In genomic region chr12:74790958-74791357, GRCh38 we compare ENCODE assay signal across 2 cellular contexts.
TF ChIP-seq lines count a peak whose summit lies in the region.

No MANE protein-coding gene starts in this region.

TF ChIP-seq in GM23338, 12 proteins besides CTCF, POLR2A, EP300 and RAD21:
- TF ChIP-seq POLR2AphosphoS5 (IDR thresholded peaks at IDR 0.05; ENCODE audit: low read depth) (no peak), CREB1 (CRISPR knock-in tag; IDR thresholded peaks at IDR 0.05; ENCODE audit: low read depth) (no peak), EZH2phosphoT487 (IDR thresholded peaks at IDR 0.05; ENCODE audit: unreplicated experiment) (no peak), EZH2 (IDR thresholded peaks at IDR 0.05; ENCODE audit: low read depth, unreplicated experiment) (no peak), ZNF114 (CRISPR knock-in tag; IDR thresholded peaks at IDR 0.05) (no peak), STAT1 (IDR thresholded peaks at IDR 0.05; ENCODE audit: unreplicated experiment) (no peak), ZNF331 (CRISPR knock-in tag; IDR thresholded peaks at IDR 0.05; ENCODE audit: low read depth) (no peak), ZNF462 (CRISPR knock-in tag; IDR thresholded peaks at IDR 0.05) (no peak), REST (IDR thresholded peaks at IDR 0.05; ENCODE audit: unreplicated experiment) (no peak), JUNB (IDR thresholded peaks at IDR 0.05; ENCODE audit: unreplicated experiment) (no peak), NANOG (IDR thresholded peaks at IDR 0.05; ENCODE audit: borderline replicate concordance) (no peak)
- TF ChIP-seq, protein P1, sequence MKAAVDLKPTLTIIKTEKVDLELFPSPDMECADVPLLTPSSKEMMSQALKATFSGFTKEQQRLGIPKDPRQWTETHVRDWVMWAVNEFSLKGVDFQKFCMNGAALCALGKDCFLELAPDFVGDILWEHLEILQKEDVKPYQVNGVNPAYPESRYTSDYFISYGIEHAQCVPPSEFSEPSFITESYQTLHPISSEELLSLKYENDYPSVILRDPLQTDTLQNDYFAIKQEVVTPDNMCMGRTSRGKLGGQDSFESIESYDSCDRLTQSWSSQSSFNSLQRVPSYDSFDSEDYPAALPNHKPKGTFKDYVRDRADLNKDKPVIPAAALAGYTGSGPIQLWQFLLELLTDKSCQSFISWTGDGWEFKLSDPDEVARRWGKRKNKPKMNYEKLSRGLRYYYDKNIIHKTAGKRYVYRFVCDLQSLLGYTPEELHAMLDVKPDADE (IDR thresholded peaks at IDR 0.05): no peak

TF ChIP-seq in H1, 55 proteins besides CTCF, POLR2A, EP300 and RAD21:
- no peak for TF ChIP-seq PHF8 (conservative IDR thresholded peaks at IDR 0.05; ENCODE audit: low read depth, low read length)
- no peak for TF ChIP-seq CBX8 (IDR thresholded peaks at IDR 0.05; ENCODE audit: borderline replicate concordance, low read depth, low read length)
TF ChIP-seq in H1: peak in this region for 0.
